In genomic region chr18:61841709-61842108, GRCh38 we compare ENCODE assay signal across 17 cellular contexts.
"Had no signal": no experiment of that assay in that cellular context is flagged by ENCODE, and none has a peak within 500 bp of the region (broad histone marks: within the 10 kb centered on the region; RNA-seq: fewer than 3 reads in every experiment).

No MANE protein-coding gene starts in this region.

- H3K36me3 ChIP-seq: breast epithelium, upper lobe of left lung had no signal

- H3K4me2 ChIP-seq: hepatocyte had no signal

- H3K4me1 ChIP-seq: breast epithelium, testis had no signal

- H3K9me3 ChIP-seq: mucosa of descending colon, testis, upper lobe of left lung had no signal

- H3K27me3 ChIP-seq: breast epithelium, hepatocyte, testis, upper lobe of left lung had no signal

- H3K27ac ChIP-seq: hepatocyte, testis, upper lobe of left lung had no signal

- H2AFZ ChIP-seq: hepatocyte had no signal

- DNase-seq: activated naive CD4-positive, alpha-beta T cell treated with Interleukin-2 at 50 U/mL for 16 hours; aorta; islet precursor cell; mucosa of descending colon; stimulated activated naive CD8-positive, alpha-beta T cell treated with anti-CD3 and anti-CD28 coated beads, Interleukin-15, Interleukin-2, amounts not matched to agents 100 U/mL and 50 U/mL, for 24 hours; T-cell; T-helper 9 cell; testis; upper lobe of left lung had no signal

- H3K4me3 ChIP-seq: breast epithelium, hepatocyte, mucosa of descending colon, skin epidermis, testis, upper lobe of left lung had no signal

- ATAC-seq: activated CD4-positive, CD25-positive, alpha-beta regulatory T cell treated with anti-CD3 and anti-CD28 coated beads, Interleukin-2, amount 50 U/mL, for 24 hours; activated T-helper 17 cell treated with anti-CD3 and anti-CD28 coated beads, Interleukin-2, amount 50 U/mL, for 72 hours; esophagus mucosa; left lobe of liver; mucosa of descending colon; natural killer cell treated with Interleukin-12 subunit alpha and Interleukin-12 subunit beta and Interleukin-15 and Interleukin-18, amount 100 ng/mL, for 72 hours; stimulated activated naive CD8-positive, alpha-beta T cell treated with anti-CD3 and anti-CD28 coated beads, Interleukin-15, Interleukin-2, amounts not matched to agents 100 U/mL and 50 U/mL, for 24 hours; T-cell had no signal
